Comparison of ENCODE assay signal across 35 cellular contexts in the genomic region with DNA sequence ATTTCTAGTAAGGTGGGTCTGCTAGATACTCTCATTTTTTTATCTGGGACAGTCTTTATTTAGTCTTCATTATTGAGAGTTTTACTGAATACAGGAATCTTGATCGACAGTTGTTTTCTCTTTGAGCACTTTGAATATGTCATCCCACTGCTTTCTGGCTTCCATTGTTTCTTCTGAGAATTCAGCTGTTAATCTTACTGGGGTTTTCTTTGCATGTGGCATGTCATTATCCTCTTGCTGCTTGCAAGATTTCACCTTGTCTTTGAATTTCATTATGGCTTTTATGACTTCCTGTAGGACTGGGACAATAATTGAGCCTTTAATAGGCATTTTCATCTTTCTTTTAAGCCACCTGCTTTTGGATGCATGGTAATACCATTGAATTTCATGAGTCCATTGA. TPM values are rescaled to one million over a fixed set of nuclear protein-coding genes. Genes with fewer than 3 reads are reported as not detected.
"Had no signal": no experiment of that assay in that cellular context is flagged by ENCODE, and none has a peak within 500 bp of the region (broad histone marks: within the 10 kb centered on the region; RNA-seq: fewer than 3 reads in every experiment).

No MANE protein-coding gene starts in this region.

- H3K4me2 ChIP-seq: neural progenitor cell, smooth muscle cell had no signal

- H3K9me3 ChIP-seq: ovary, psoas muscle, thoracic aorta, thyroid gland, vagina had no signal

- H3K36me3 Mint-ChIP-seq: neural progenitor cell had no signal

- H3K4me1 ChIP-seq: neural progenitor cell, parathyroid adenoma, psoas muscle, spleen, tibial nerve, upper lobe of left lung, vagina had no signal

- DNase-seq: natural killer cell; occipital lobe; ovary; posterior cingulate gyrus; psoas muscle; right cardiac atrium; spleen; stimulated activated CD4-positive, alpha-beta T cell treated with anti-CD3 and anti-CD28 coated beads, Interleukin-12 subunit alpha, Interleukin-12 subunit beta, amount 100 ng/mL, for 4 hours; stimulated activated CD4-positive, alpha-beta T cell treated with anti-CD3 and anti-CD28 coated beads, Interleukin-1b, Interleukin-23, amount 100 ng/mL, for 48 hours; stimulated activated CD4-positive, alpha-beta T cell treated with anti-CD3 and anti-CD28 coated beads, Interleukin-4, amount 100 ng/mL, for 1 hour; stimulated activated CD4-positive, alpha-beta T cell treated with anti-CD3 and anti-CD28 coated beads, Interleukin-4, amount 100 ng/mL, for 4 hours; stimulated activated CD8-positive, alpha-beta memory T cell treated with anti-CD3 and anti-CD28 coated beads, Interleukin-4, amount 100 ng/mL, for 48 hours; stimulated activated naive CD4-positive, alpha-beta T cell; stimulated activated naive CD8-positive, alpha-beta T cell treated with anti-CD3 and anti-CD28 coated beads, Interleukin-15, amount 100 ng/mL, for 72 hours; stimulated activated naive CD8-positive, alpha-beta T cell treated with anti-CD3 and anti-CD28 coated beads, Interleukin-15, Interleukin-2, amounts not matched to agents 100 U/mL and 50 U/mL, for 24 hours; substantia nigra; thyroid gland; trophoblast cell; upper lobe of left lung had no signal

- H3K79me2 ChIP-seq: parathyroid adenoma had no signal

- ATAC-seq: natural killer cell; psoas muscle; right cardiac atrium; sciatic nerve; stimulated activated memory B cell treated with anti-CD40 and anti-IgM and Interleukin-4, amounts not matched to agents 10 μg/mL and 1 μg/mL and 100 μg/mL, for 72 hours; stimulated activated naive CD8-positive, alpha-beta T cell treated with anti-CD3 and anti-CD28 coated beads, Interleukin-15, amount 100 ng/mL, for 72 hours; stimulated activated naive CD8-positive, alpha-beta T cell treated with anti-CD3 and anti-CD28 coated beads, Interleukin-15, Interleukin-2, amounts not matched to agents 100 U/mL and 50 U/mL, for 24 hours had no signal

- H2AFZ ChIP-seq: neural progenitor cell, parathyroid adenoma had no signal

- H3K27me3 ChIP-seq: neural progenitor cell, ovary, thyroid gland, tibial nerve, upper lobe of left lung, vagina had no signal

- H3K4me3 Mint-ChIP-seq: natural killer cell; nephron; neural progenitor cell; stimulated activated memory B cell treated with anti-CD40 and anti-IgM and Interleukin-4, amounts not matched to agents 10 μg/mL and 1 μg/mL and 100 μg/mL, for 72 hours; stimulated activated naive CD8-positive, alpha-beta T cell treated with anti-CD3 and anti-CD28 coated beads, Interleukin-15, amount 100 ng/mL, for 72 hours had no signal

- H3K27ac ChIP-seq: neural progenitor cell, ovary, parathyroid adenoma, psoas muscle, skin epidermis, spleen, thoracic aorta, thyroid gland, tibial nerve, upper lobe of left lung, vagina had no signal

- H3K4me3 ChIP-seq: neural progenitor cell, ovary, psoas muscle, skin epidermis, smooth muscle cell, spleen, thoracic aorta, thyroid gland, tibial nerve, upper lobe of left lung, vagina had no signal

- H3K4me1 Mint-ChIP-seq: natural killer cell; nephron; neural progenitor cell; stimulated activated memory B cell treated with anti-CD40 and anti-IgM and Interleukin-4, amounts not matched to agents 10 μg/mL and 1 μg/mL and 100 μg/mL, for 72 hours; stimulated activated naive CD8-positive, alpha-beta T cell treated with anti-CD3 and anti-CD28 coated beads, Interleukin-15, amount 100 ng/mL, for 72 hours had no signal

- H3K9ac ChIP-seq: neural progenitor cell, parathyroid adenoma had no signal

- H3K27ac Mint-ChIP-seq: natural killer cell; nephron; neural progenitor cell; progenitor cell of endocrine pancreas; stimulated activated memory B cell treated with anti-CD40 and anti-IgM and Interleukin-4, amounts not matched to agents 10 μg/mL and 1 μg/mL and 100 μg/mL, for 72 hours; stimulated activated naive CD8-positive, alpha-beta T cell treated with anti-CD3 and anti-CD28 coated beads, Interleukin-15, amount 100 ng/mL, for 72 hours had no signal

- FAIRE-seq: urothelium cell line had no signal

- H3K36me3 ChIP-seq: neural progenitor cell, ovary, thoracic aorta, thyroid gland, tibial nerve, upper lobe of left lung, vagina had no signal

RNA-seq across cellular contexts. Expression of gene RD3L, which starts 46.7 kb away (rescaled TPM):
- total RNA-seq: natural killer cell, occipital lobe, osteoblast, ovary, progenitor cell of endocrine pancreas, psoas muscle, renal cortical epithelial cell, sciatic nerve, smooth muscle cell, spleen, temporal lobe, thoracic aorta, thyroid gland, tibial nerve, upper lobe of left lung, ureter, vagina had no signal
- polyA plus RNA-seq: ovary, psoas muscle, smooth muscle cell, spleen had no signal
